ENCODE assay signal across 27 cellular contexts in the genomic region with DNA sequence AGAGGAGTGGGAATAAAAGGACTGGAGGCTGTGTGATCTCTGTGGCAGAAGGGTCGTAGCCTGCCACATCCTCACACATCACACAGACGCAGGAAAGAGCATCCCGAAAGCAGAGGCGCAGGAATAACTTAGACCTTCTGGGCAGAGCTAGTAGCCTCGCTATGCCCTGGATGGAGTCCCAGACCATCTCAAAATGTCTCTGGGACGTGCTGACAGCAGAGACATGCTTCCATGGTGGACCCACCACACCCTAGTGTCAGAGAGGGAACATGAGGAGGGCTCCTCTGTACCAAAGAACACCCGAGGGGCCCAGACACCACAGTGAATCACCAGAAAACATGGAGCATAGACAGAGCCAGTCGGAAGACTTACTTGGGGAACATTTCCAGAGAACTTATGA. TPM values are rescaled to one million over a fixed set of nuclear protein-coding genes. Genes with fewer than 3 reads are reported as not detected.
"Had no signal": no experiment of that assay in that cellular context is flagged by ENCODE, and none has a peak within 500 bp of the region (broad histone marks: within the 10 kb centered on the region; RNA-seq: fewer than 3 reads in every experiment).

No MANE protein-coding gene starts in this region.

- DNase-seq: activated CD4-positive, alpha-beta T cell treated with anti-CD3 and anti-CD28 coated beads, Interleukin-2, amount 10 ng/mL, durations not matched to agents 7 days and 5 days; activated CD4-positive, CD25-positive, alpha-beta regulatory T cell treated with anti-CD3 and anti-CD28 coated beads, Interleukin-2, amount 50 U/mL, for 72 hours; activated CD8-positive, alpha-beta T cell treated with anti-CD3 and anti-CD28 coated beads, Interleukin-2, amount 10 ng/mL, durations not matched to agents 7 days and 5 days; activated gamma-delta T cell treated with Interleukin-2 at 50 U/mL for 16 hours; anterior cingulate cortex; central memory CD4-positive, alpha-beta T cell; effector memory CD8-positive, alpha-beta T cell; heart right ventricle; naive thymus-derived CD8-positive, alpha-beta T cell; right lobe of liver; stimulated activated CD4-positive, alpha-beta T cell treated with anti-CD3 and anti-CD28 coated beads, Interleukin-2, amount 100 ng/mL, for 24 hours; stimulated activated naive CD8-positive, alpha-beta T cell treated with anti-CD3 and anti-CD28 coated beads, Interleukin-15, amount 100 ng/mL, for 72 hours; tibial artery had no signal

- H2AFZ ChIP-seq: parathyroid adenoma had no signal

- H3K27ac Mint-ChIP-seq: activated CD4-positive, alpha-beta T cell treated with anti-CD3 and anti-CD28 coated beads, Interleukin-2, amount 10 ng/mL, durations not matched to agents 7 days and 5 days; activated CD8-positive, alpha-beta T cell treated with anti-CD3 and anti-CD28 coated beads, Interleukin-2, amount 10 ng/mL, durations not matched to agents 7 days and 5 days; activated T-helper 1 cell treated with anti-CD3 and anti-CD28 coated beads, Interleukin-12 subunit alpha, Interleukin-12 subunit beta, Interleukin-2, Interleukin-4 antibody, amounts not matched to agents 30 ng/mL and 10 ng/mL and 1 ng/mL, durations not matched to agents 14 hours and 24 hours and 36 hours; effector memory CD8-positive, alpha-beta T cell; mesothelial cell of epicardium; naive thymus-derived CD8-positive, alpha-beta T cell; stimulated activated effector memory CD8-positive, alpha-beta T cell treated with anti-CD3 and anti-CD28 coated beads, Interleukin-12 subunit alpha, Interleukin-12 subunit beta, amount 100 ng/mL, for 72 hours; T-helper 2 cell treated with Interferon-gamma antibody and Interleukin-4, amounts not matched to agents 5 μg/mL and 100 μg/mL, for 36 hours had no signal

- H3K4me1 Mint-ChIP-seq: mesothelial cell of epicardium had no signal

- H3K9me3 Mint-ChIP-seq: activated CD4-positive, alpha-beta T cell treated with anti-CD3 and anti-CD28 coated beads, Interleukin-2, amount 10 ng/mL, durations not matched to agents 7 days and 5 days; activated naive CD4-positive, alpha-beta T cell treated with anti-CD3 and anti-CD28 coated beads, Interleukin-2, amount 50 U/mL, for 24 hours; activated T-helper 1 cell treated with anti-CD3 and anti-CD28 coated beads, Interleukin-12 subunit alpha, Interleukin-12 subunit beta, Interleukin-2, Interleukin-4 antibody, amounts not matched to agents 30 ng/mL and 10 ng/mL and 1 ng/mL, durations not matched to agents 14 hours and 24 hours and 36 hours; brain; effector memory CD8-positive, alpha-beta T cell; mesothelial cell of epicardium; naive thymus-derived CD8-positive, alpha-beta T cell; stimulated activated effector memory CD8-positive, alpha-beta T cell treated with anti-CD3 and anti-CD28 coated beads, Interleukin-12 subunit alpha, Interleukin-12 subunit beta, amount 100 ng/mL, for 72 hours; stimulated activated naive CD8-positive, alpha-beta T cell treated with anti-CD3 and anti-CD28 coated beads, Interleukin-15, amount 100 ng/mL, for 72 hours; T-helper 2 cell treated with Interferon-gamma antibody and Interleukin-4, amounts not matched to agents 5 μg/mL and 100 μg/mL, for 36 hours had no signal

- ATAC-seq: activated CD8-positive, alpha-beta T cell treated with anti-CD3 and anti-CD28 coated beads, Interleukin-2, amount 10 ng/mL, durations not matched to agents 7 days and 5 days; effector memory CD8-positive, alpha-beta T cell; esophagus mucosa; gastroesophageal sphincter; naive thymus-derived CD8-positive, alpha-beta T cell; right lobe of liver; stimulated activated naive CD8-positive, alpha-beta T cell treated with anti-CD3 and anti-CD28 coated beads, Interleukin-15, amount 100 ng/mL, for 72 hours had no signal

- H3K4me3 Mint-ChIP-seq: activated CD4-positive, alpha-beta T cell treated with anti-CD3 and anti-CD28 coated beads, Interleukin-2, amount 10 ng/mL, durations not matched to agents 7 days and 5 days; activated CD8-positive, alpha-beta T cell treated with anti-CD3 and anti-CD28 coated beads, Interleukin-2, amount 10 ng/mL, durations not matched to agents 7 days and 5 days; activated naive CD4-positive, alpha-beta T cell treated with anti-CD3 and anti-CD28 coated beads, Interleukin-2, amount 50 U/mL, for 24 hours; activated T-helper 1 cell treated with anti-CD3 and anti-CD28 coated beads, Interleukin-12 subunit alpha, Interleukin-12 subunit beta, Interleukin-2, Interleukin-4 antibody, amounts not matched to agents 30 ng/mL and 10 ng/mL and 1 ng/mL, durations not matched to agents 14 hours and 24 hours and 36 hours; brain; effector memory CD8-positive, alpha-beta T cell; mesothelial cell of epicardium; naive thymus-derived CD8-positive, alpha-beta T cell; stimulated activated effector memory CD8-positive, alpha-beta T cell treated with anti-CD3 and anti-CD28 coated beads, Interleukin-12 subunit alpha, Interleukin-12 subunit beta, amount 100 ng/mL, for 72 hours; stimulated activated naive CD8-positive, alpha-beta T cell treated with anti-CD3 and anti-CD28 coated beads, Interleukin-15, amount 100 ng/mL, for 72 hours; T-helper 2 cell treated with Interferon-gamma antibody and Interleukin-4, amounts not matched to agents 5 μg/mL and 100 μg/mL, for 36 hours had no signal

- H3K27me3 ChIP-seq: gastroesophageal sphincter, heart right ventricle, neutrophil, right lobe of liver, tibial artery had no signal

- H3K4me1 ChIP-seq: parathyroid adenoma had no signal

- H3K9ac ChIP-seq: parathyroid adenoma had no signal

- H3K27me3 Mint-ChIP-seq: activated CD4-positive, alpha-beta T cell treated with anti-CD3 and anti-CD28 coated beads, Interleukin-2, amount 10 ng/mL, durations not matched to agents 7 days and 5 days; activated naive CD4-positive, alpha-beta T cell treated with anti-CD3 and anti-CD28 coated beads, Interleukin-2, amount 50 U/mL, for 24 hours; brain; effector memory CD8-positive, alpha-beta T cell; naive thymus-derived CD8-positive, alpha-beta T cell; stimulated activated naive CD8-positive, alpha-beta T cell treated with anti-CD3 and anti-CD28 coated beads, Interleukin-15, amount 100 ng/mL, for 72 hours had no signal

- H3K27ac ChIP-seq: gastroesophageal sphincter, heart right ventricle, neutrophil, parathyroid adenoma, right lobe of liver, tibial artery, VCaP had no signal

- H3K4me3 ChIP-seq: gastroesophageal sphincter, heart right ventricle, lung, right lobe of liver, skin epidermis, tibial artery had no signal

- H3K9me3 ChIP-seq: gastroesophageal sphincter, heart right ventricle, neutrophil, right lobe of liver, tibial artery had no signal

RNA-seq across cellular contexts. Expression of a gene that starts 53.6 kb away (rescaled TPM):
- polyA plus RNA-seq: keratinocyte; naive thymus-derived CD8-positive, alpha-beta T cell had no signal
